Comparison of ENCODE assay signal across 22 cellular contexts in genomic region chr10:33387720-33388119, GRCh38.
"Had no signal": no experiment of that assay in that cellular context is flagged by ENCODE, and none has a peak within 500 bp of the region (broad histone marks: within the 10 kb centered on the region; RNA-seq: fewer than 3 reads in every experiment).

No MANE protein-coding gene starts in this region.

- H3K9me3 Mint-ChIP-seq: dendritic cell treated with granulocyte-macrophage colony-stimulating factor and Interleukin-4, amounts not matched to agents 40 ng/mL and 50 ng/mL, for 4 days; effector memory CD8-positive, alpha-beta T cell; endodermal cell had no signal

- H3K4me3 Mint-ChIP-seq: dendritic cell treated with granulocyte-macrophage colony-stimulating factor and Interleukin-4, amounts not matched to agents 40 ng/mL and 50 ng/mL, for 4 days; effector memory CD8-positive, alpha-beta T cell; endodermal cell had no signal

- H3K27me3 ChIP-seq: colonic mucosa, gastrocnemius medialis, left lung had no signal

- H3K27ac Mint-ChIP-seq: effector memory CD8-positive, alpha-beta T cell; endodermal cell had no signal

- H3K4me3 ChIP-seq: colonic mucosa, esophagus squamous epithelium, gastrocnemius medialis, heart right ventricle, left lung, lower lobe of right lung had no signal

- H3K9me3 ChIP-seq: colonic mucosa, esophagus squamous epithelium, gastrocnemius medialis, heart right ventricle, left lung, lower lobe of right lung had no signal

- H3K4me1 ChIP-seq: colonic mucosa, esophagus squamous epithelium, gastrocnemius medialis, left lung, lower lobe of right lung had no signal

- DNase-seq: colonic mucosa; cortex of kidney; effector CD8-positive, alpha-beta T cell; effector memory CD8-positive, alpha-beta T cell; erythroblast; esophagus squamous epithelium; foreskin fibroblast; foreskin melanocyte; gastrocnemius medialis; glutamatergic neuron; head of caudate nucleus; heart right ventricle; hippocampal formation; left cardiac atrium; left lung; left ventricle myocardium superior; lower lobe of right lung; mesenchymal stem cell; midbrain had no signal

- H3K27ac ChIP-seq: colonic mucosa, epithelial cell of prostate, esophagus squamous epithelium, gastrocnemius medialis, heart right ventricle, left lung, lower lobe of right lung had no signal

- H3K36me3 ChIP-seq: colonic mucosa, esophagus squamous epithelium, gastrocnemius medialis, heart right ventricle, left lung, lower lobe of right lung had no signal
